In genomic region chr1:231727171-231727570, GRCh38 we compare ENCODE assay signal across 17 cellular contexts.
"Had no signal": no experiment of that assay in that cellular context is flagged by ENCODE, and none has a peak within 500 bp of the region (broad histone marks: within the 10 kb centered on the region; RNA-seq: fewer than 3 reads in every experiment).

No MANE protein-coding gene starts in this region.

- H3K4me1 ChIP-seq: gastrocnemius medialis, neural progenitor cell, parathyroid adenoma, psoas muscle, right lobe of liver, testis, transverse colon had no signal

- H3K79me2 ChIP-seq: parathyroid adenoma had no signal

- H3K36me3 ChIP-seq: gastrocnemius medialis, heart right ventricle, neural progenitor cell, right lobe of liver, transverse colon had no signal

- H3K4me2 ChIP-seq: neural progenitor cell had no signal

- ATAC-seq: gastrocnemius medialis; heart right ventricle; natural killer cell treated with Interleukin-12 subunit alpha and Interleukin-12 subunit beta and Interleukin-15 and Interleukin-18, amount 100 ng/mL, for 72 hours; psoas muscle; right lobe of liver; stimulated activated naive B cell treated with anti-CD40 and anti-IgM and Interleukin-4, amounts not matched to agents 10 μg/mL and 1 μg/mL and 100 μg/mL, for 72 hours; stimulated activated naive CD8-positive, alpha-beta T cell treated with anti-CD3 and anti-CD28 coated beads, Interleukin-15, amount 100 ng/mL, for 72 hours had no signal

- H3K9me3 ChIP-seq: gastrocnemius medialis, psoas muscle, right lobe of liver, testis, transverse colon had no signal

- DNase-seq: gastrocnemius medialis; heart right ventricle; hypothalamus; kidney glomerular epithelial cell; nucleus accumbens; psoas muscle; retina; right lobe of liver; stimulated activated CD4-positive, alpha-beta T cell treated with anti-CD3 and anti-CD28 coated beads, Interleukin-4, amount 100 ng/mL, for 1 hour; stimulated activated naive B cell treated with anti-CD40 and anti-IgM and Interleukin-4, amounts not matched to agents 10 μg/mL and 1 μg/mL and 100 μg/mL, for 72 hours; stimulated activated naive CD8-positive, alpha-beta T cell treated with anti-CD3 and anti-CD28 coated beads, Interleukin-15, amount 100 ng/mL, for 72 hours; testis; transverse colon had no signal

- H3K27me3 ChIP-seq: gastrocnemius medialis, heart right ventricle, neural progenitor cell, right lobe of liver, testis, transverse colon had no signal

- FAIRE-seq: islet of Langerhans had no signal

- H3K9ac ChIP-seq: neural progenitor cell, parathyroid adenoma had no signal

- H3K27ac ChIP-seq: gastrocnemius medialis, heart right ventricle, neural progenitor cell, parathyroid adenoma, psoas muscle, right lobe of liver, testis, transverse colon had no signal

- H2AFZ ChIP-seq: neural progenitor cell, parathyroid adenoma had no signal

- H3K4me3 ChIP-seq: gastrocnemius medialis, heart right ventricle, neural progenitor cell, psoas muscle, right lobe of liver, testis, transverse colon had no signal
